9 cellular contexts compared by ENCODE assay signal in the genomic region with DNA sequence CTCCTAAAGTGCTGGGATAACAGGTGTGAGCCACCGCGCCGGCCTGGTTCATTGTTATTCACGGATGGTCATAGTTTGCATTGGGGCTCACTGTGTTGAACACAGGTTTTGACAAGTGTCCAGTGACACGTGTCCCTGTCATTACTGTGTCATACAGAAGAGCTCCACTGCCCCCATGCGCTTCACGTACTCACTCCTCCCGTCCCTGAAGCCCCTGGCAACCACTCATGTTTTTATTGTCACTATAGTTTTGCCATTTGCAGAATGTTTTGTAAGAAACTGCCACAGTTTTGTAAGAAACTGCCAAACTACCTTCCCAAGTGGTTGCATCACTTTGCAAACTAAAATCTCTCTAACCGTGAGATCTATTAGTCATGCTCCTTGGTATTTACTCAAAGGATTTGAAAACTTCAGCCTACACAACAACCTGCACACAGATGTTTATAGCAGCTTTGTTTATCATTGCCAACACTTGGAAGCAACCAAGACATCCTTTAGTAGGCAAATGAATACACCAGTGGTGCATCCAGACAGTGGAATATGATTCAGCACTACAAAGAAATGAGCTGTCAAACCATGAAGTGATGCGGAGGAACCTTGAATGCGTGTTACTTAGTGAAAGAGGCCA.
DNase-seq lines count a peak whose midpoint lies in the region; ATAC-seq and TF ChIP-seq lines count a peak whose summit lies in the region.
"Had no signal": no experiment of that assay in that cellular context is flagged by ENCODE, and none has a peak within 500 bp of the region (broad histone marks: within the 10 kb centered on the region; RNA-seq: fewer than 3 reads in every experiment).

No MANE protein-coding gene starts in this region.

- peaks cover 0 to 7% of the 10 kb centered on the region in 2 donors for H3K4me1 ChIP-seq in right atrium auricular region
- peaks cover 31% of the 10 kb centered on the region for H3K4me1 ChIP-seq in PC-3 (ENCODE audit: insufficient read depth, low read length)
- peaks cover 19% of the 10 kb centered on the region for H3K4me1 ChIP-seq in mammary epithelial cell (ENCODE audit: insufficient read depth, low read length)

- H3F3A ChIP-seq in PC-3 (ENCODE audit: low read length, unreplicated experiment): peaks cover 14% of the 10 kb centered on the region

- H2AFZ ChIP-seq in PC-3 (ENCODE audit: low read length): 0 out of 2 replicates have a peak overlapping the region, but pooled peaks have one; percentile 6
- H2AFZ ChIP-seq in mammary epithelial cell (ENCODE audit: low read depth, low read length): no peak overlapping the region

- peak overlapping the region; percentile 40 for H3K9ac ChIP-seq in PC-3 (ENCODE audit: low read length)
- H3K9ac ChIP-seq in mammary epithelial cell (ENCODE audit: insufficient read depth, low read length): no peak overlapping the region

- dilution Hi-C loops in mammary epithelial cell (cut with HindIII; ENCODE audit: low sequenced_read_pairs): no loop called here

- H3K4me3 Mint-ChIP-seq in stimulated activated naive CD8-positive, alpha-beta T cell treated with anti-CD3 and anti-CD28 coated beads, Interleukin-15, amount 100 ng/mL, for 72 hours: peak overlapping the region; percentile 59 to 61

- no peaks in the 10 kb centered on the region for H3K9me3 Mint-ChIP-seq in stimulated activated naive CD8-positive, alpha-beta T cell treated with anti-CD3 and anti-CD28 coated beads, Interleukin-15, amount 100 ng/mL, for 72 hours

- CTCF ChIA-PET in PC-3 (lab: Charles Lee): interaction anchor here (0.5 to 0.7 kb wide), 3 partner anchors 48 to 342 kb away, joined by 3 to 5 read pairs (median 3); no protein-coding TSS in a partner anchor
- CTCF ChIA-PET in mammary epithelial cell (lab: Charles Lee; ENCODE audit: low non-redundant PET): no interaction called here

- DNase-seq in right atrium auricular region (ENCODE audit: low spot score) (peak; percentile 56), left ventricle myocardium superior (no peak), PC-3 (peak; percentile 83), mammary epithelial cell (peak; percentile 66), NCI-H187 treated with DMSO at 0.1 percent for 48 hours (lab: John Stamatoyannopoulos, UW) (no peak), NCI-H1417 treated with DMSO at 0.1 percent for 48 hours (lab: John Stamatoyannopoulos, UW) (no peak)
- no peak for DNase-seq in stimulated activated naive CD8-positive, alpha-beta T cell treated with anti-CD3 and anti-CD28 coated beads, Interleukin-15, amount 100 ng/mL, for 72 hours
- DNase-seq: NCI-H446 had no signal

- ATAC-seq in left ventricle myocardium superior: no peak
- peak; percentile 70 for ATAC-seq in PC-3
- ATAC-seq in stimulated activated naive CD8-positive, alpha-beta T cell treated with anti-CD3 and anti-CD28 coated beads, Interleukin-15, amount 100 ng/mL, for 72 hours: peak; percentile 84
- ATAC-seq in GM19035 (IDR thresholded peaks at IDR 0.05; ENCODE audit: unreplicated experiment): no peak

- H3K4me2 ChIP-seq in PC-3 (ENCODE audit: low read length): peak overlapping the region; percentile 60
- H3K4me2 ChIP-seq in mammary epithelial cell (ENCODE audit: insufficient read depth, low read depth, low read length): peak overlapping the region; percentile 33

- 48% methylated on average over 8 of the region's 11 CpGs for WGBS in mammary epithelial cell (ENCODE audit: low coverage, missing lambda C conversion rate)

- H3K27ac ChIP-seq in right atrium auricular region (no peak overlapping the region), PC-3 (ENCODE audit: low read length) (peak overlapping the region; percentile 90), mammary epithelial cell (ENCODE audit: insufficient read depth, low read depth, low read length) (no peak overlapping the region)

- H3K27me3 ChIP-seq in right atrium auricular region (no peaks in the 10 kb centered on the region), PC-3 (ENCODE audit: low read length) (no peaks in the 10 kb centered on the region), mammary epithelial cell (ENCODE audit: insufficient read depth, low read length) (no peaks in the 10 kb centered on the region)

- intact Hi-C loops in left ventricle myocardium superior (cut with micrococcal nuclease) (no loop called here), PC-3 (cut with micrococcal nuclease) (loop anchor here (1.0 to 2.0 kb wide), 3 partner anchors 120 to 222 kb away; a partner anchor contains a TSS), mammary epithelial cell (cut with micrococcal nuclease) (no loop called here)

- H3K4me3 ChIP-seq in right atrium auricular region (no peak overlapping the region), PC-3 (ENCODE audit: low read length) (peak overlapping the region; percentile 19; the same call in 1 of the 2 replicates), mammary epithelial cell (replicated peaks in 1 of 3; ENCODE audit: insufficient read depth in 1 of 3, low read depth in 2 of 3, low read length in 3 of 3) (no peak overlapping the region)

- peaks cover 22% of the 10 kb centered on the region for H3K27me3 Mint-ChIP-seq in stimulated activated naive CD8-positive, alpha-beta T cell treated with anti-CD3 and anti-CD28 coated beads, Interleukin-15, amount 100 ng/mL, for 72 hours

- H3K79me2 ChIP-seq in PC-3 (ENCODE audit: low read length) (no peaks in the 10 kb centered on the region), mammary epithelial cell (ENCODE audit: insufficient read depth, low read length) (no peaks in the 10 kb centered on the region)

- H3K9me2 ChIP-seq in PC-3 (replicated peaks; ENCODE audit: low read length): no peaks in the 10 kb centered on the region

- H4K20me1 ChIP-seq in PC-3 (ENCODE audit: low read length) (no peaks in the 10 kb centered on the region), mammary epithelial cell (ENCODE audit: insufficient read depth, low read length) (no peaks in the 10 kb centered on the region)

- POLR2A ChIA-PET in PC-3 (lab: Charles Lee; ENCODE audit: unreplicated experiment): no interaction called here

- no peaks in the 10 kb centered on the region for H3K36me3 ChIP-seq in right atrium auricular region
- H3K36me3 ChIP-seq in PC-3 (ENCODE audit: low read depth, low read length): no peaks in the 10 kb centered on the region
- H3K36me3 ChIP-seq in mammary epithelial cell (ENCODE audit: insufficient read depth, low read length): no peaks in the 10 kb centered on the region

- peak overlapping the region; percentile 92 to 97 for H3K27ac Mint-ChIP-seq in stimulated activated naive CD8-positive, alpha-beta T cell treated with anti-CD3 and anti-CD28 coated beads, Interleukin-15, amount 100 ng/mL, for 72 hours

- peaks cover 50% of the 10 kb centered on the region for H3K4me1 Mint-ChIP-seq in stimulated activated naive CD8-positive, alpha-beta T cell treated with anti-CD3 and anti-CD28 coated beads, Interleukin-15, amount 100 ng/mL, for 72 hours

- in situ Hi-C loops in mammary epithelial cell (cut with MboI; ENCODE audit: low sequenced_read_pairs in 2 of 2): loop anchor here in 1 of 2 donors (5.0 kb wide), 1 partner anchor 261 kb away; no protein-coding TSS in a partner anchor

- TF ChIP-seq CTCF in right atrium auricular region (IDR thresholded peaks at IDR 0.05): no peak
- TF ChIP-seq CTCF in PC-3 (conservative IDR thresholded peaks at IDR 0.05; ENCODE audit: low read depth, low read length): peak; percentile 48
- TF ChIP-seq CTCF in mammary epithelial cell (conservative IDR thresholded peaks at IDR 0.05 in 1 of 2, IDR thresholded peaks at IDR 0.05 in 1 of 2; ENCODE audit: extremely low read depth in 1 of 2, insufficient read depth in 1 of 2, low read depth in 1 of 2, low read length in 2 of 2): no peak

- H3K9me3 ChIP-seq in right atrium auricular region (no peaks in the 10 kb centered on the region), PC-3 (ENCODE audit: low read length) (peaks cover 8% of the 10 kb centered on the region), mammary epithelial cell (replicated peaks; ENCODE audit: insufficient read depth, low read length) (peaks cover 5% of the 10 kb centered on the region)

- no TSS peak for BruUV-seq in PC-3 (replicated peaks; lab: Mats Ljungman, UMichigan)
- no TSS peak for BruUV-seq in mammary epithelial cell (replicated peaks; lab: Mats Ljungman, UMichigan)

Comparison
In these comparisons a context has a peak if more than half of its experiments do, and no peak if none do; other contexts are left out.
1. DNase-seq: peak in right atrium auricular region (single experiment), PC-3 (single experiment) and mammary epithelial cell (single experiment); none in left ventricle myocardium superior (single experiment), stimulated activated naive CD8-positive, alpha-beta T cell treated with anti-CD3 and anti-CD28 coated beads, Interleukin-15, amount 100 ng/mL, for 72 hours (0 of 2), NCI-H187 treated with DMSO at 0.1 percent for 48 hours (single experiment) and NCI-H1417 treated with DMSO at 0.1 percent for 48 hours (single experiment).
2. ATAC-seq: peak in PC-3 (single experiment) and stimulated activated naive CD8-positive, alpha-beta T cell treated with anti-CD3 and anti-CD28 coated beads, Interleukin-15, amount 100 ng/mL, for 72 hours (single experiment); none in left ventricle myocardium superior (single experiment) and GM19035 (single experiment).